Comparison of ENCODE assay signal across 15 cellular contexts in genomic region chr2:43748333-43748732, GRCh38.
A peak's percentile ranks its signal among the peaks of the same experiment; 100 is the strongest.
DNase-seq lines count a peak whose midpoint lies in the region; ATAC-seq lines count a peak whose summit lies in the region.
"Had no signal": no experiment of that assay in that cellular context is flagged by ENCODE, and none has a peak within 500 bp of the region (broad histone marks: within the 10 kb centered on the region; RNA-seq: fewer than 3 reads in every experiment).

No MANE protein-coding gene starts in this region.

- DNase-seq in activated T-cell treated with anti-CD3 and anti-CD28 coated beads for 24 hours (ENCODE audit: low read depth): peak; percentile 14
- no peak for DNase-seq in activated T-cell treated with anti-CD3 and anti-CD28 coated beads, Interleukin-2, amount 50 U/mL, for 1 hour
- DNase-seq in activated naive CD8-positive, alpha-beta T cell treated with anti-CD3 and anti-CD28 coated beads, Interleukin-2, amount 50 U/mL, for 24 hours: peak; percentile 56
- DNase-seq in stimulated activated CD4-positive, alpha-beta T cell treated with anti-CD3 and anti-CD28 coated beads, Interleukin-1b, Interleukin-23, amount 100 ng/mL, for 48 hours: peak; percentile 28
- DNase-seq in stimulated activated CD8-positive, alpha-beta memory T cell treated with anti-CD3 and anti-CD28 coated beads, Interleukin-4, amount 100 ng/mL, for 24 hours (ENCODE audit: low read depth): peak; percentile 10
- DNase-seq in DMS53 (lab: John Stamatoyannopoulos, UW): no peak
- no peak for DNase-seq in NK-92 (lab: John Stamatoyannopoulos, UW; ENCODE audit: unreplicated experiment)
- DNase-seq: CD4-positive, alpha-beta T cell; DMS79 treated with DMSO at 0.1 percent for 48 hours; MV-4-11; NCI-H1417 treated with DMSO at 0.1 percent for 48 hours; NCI-H2029; NCI-H2171 treated with DMSO at 0.1 percent for 48 hours; NCI-H510A had no signal

- no peak overlapping the region for H3K27ac Mint-ChIP-seq in activated naive CD8-positive, alpha-beta T cell treated with anti-CD3 and anti-CD28 coated beads, Interleukin-2, amount 50 U/mL, for 24 hours
- H3K27ac Mint-ChIP-seq: CD4-positive, alpha-beta T cell; GM23338 had no signal

- H3K9me3 Mint-ChIP-seq in activated naive CD8-positive, alpha-beta T cell treated with anti-CD3 and anti-CD28 coated beads, Interleukin-2, amount 50 U/mL, for 24 hours: no peaks in the 10 kb centered on the region
- H3K9me3 Mint-ChIP-seq: CD4-positive, alpha-beta T cell; GM23338 had no signal

- H3K36me3 Mint-ChIP-seq in activated naive CD8-positive, alpha-beta T cell treated with anti-CD3 and anti-CD28 coated beads, Interleukin-2, amount 50 U/mL, for 24 hours (ENCODE audit: low read depth): no peaks in the 10 kb centered on the region

- ATAC-seq in activated naive CD8-positive, alpha-beta T cell treated with anti-CD3 and anti-CD28 coated beads, Interleukin-2, amount 50 U/mL, for 24 hours: peak; percentile 52
- ATAC-seq: GM23338 had no signal

- no peak overlapping the region for H3K4me3 Mint-ChIP-seq in activated naive CD8-positive, alpha-beta T cell treated with anti-CD3 and anti-CD28 coated beads, Interleukin-2, amount 50 U/mL, for 24 hours
- H3K4me3 Mint-ChIP-seq: CD4-positive, alpha-beta T cell; GM23338 had no signal

- H3K4me1 Mint-ChIP-seq in activated naive CD8-positive, alpha-beta T cell treated with anti-CD3 and anti-CD28 coated beads, Interleukin-2, amount 50 U/mL, for 24 hours: peaks cover 8% of the 10 kb centered on the region

- no peaks in the 10 kb centered on the region for H3K27me3 Mint-ChIP-seq in activated naive CD8-positive, alpha-beta T cell treated with anti-CD3 and anti-CD28 coated beads, Interleukin-2, amount 50 U/mL, for 24 hours

Comparison
In these comparisons a context has a peak if more than half of its experiments do, and no peak if none do; other contexts are left out.
1. DNase-seq: peak in activated T-cell treated with anti-CD3 and anti-CD28 coated beads for 24 hours (single experiment), activated naive CD8-positive, alpha-beta T cell treated with anti-CD3 and anti-CD28 coated beads, Interleukin-2, amount 50 U/mL, for 24 hours (single experiment), stimulated activated CD4-positive, alpha-beta T cell treated with anti-CD3 and anti-CD28 coated beads, Interleukin-1b, Interleukin-23, amount 100 ng/mL, for 48 hours (single experiment) and stimulated activated CD8-positive, alpha-beta memory T cell treated with anti-CD3 and anti-CD28 coated beads, Interleukin-4, amount 100 ng/mL, for 24 hours (single experiment); none in activated T-cell treated with anti-CD3 and anti-CD28 coated beads, Interleukin-2, amount 50 U/mL, for 1 hour (single experiment), DMS53 (single experiment) and NK-92 (single experiment).